In the genomic region with DNA sequence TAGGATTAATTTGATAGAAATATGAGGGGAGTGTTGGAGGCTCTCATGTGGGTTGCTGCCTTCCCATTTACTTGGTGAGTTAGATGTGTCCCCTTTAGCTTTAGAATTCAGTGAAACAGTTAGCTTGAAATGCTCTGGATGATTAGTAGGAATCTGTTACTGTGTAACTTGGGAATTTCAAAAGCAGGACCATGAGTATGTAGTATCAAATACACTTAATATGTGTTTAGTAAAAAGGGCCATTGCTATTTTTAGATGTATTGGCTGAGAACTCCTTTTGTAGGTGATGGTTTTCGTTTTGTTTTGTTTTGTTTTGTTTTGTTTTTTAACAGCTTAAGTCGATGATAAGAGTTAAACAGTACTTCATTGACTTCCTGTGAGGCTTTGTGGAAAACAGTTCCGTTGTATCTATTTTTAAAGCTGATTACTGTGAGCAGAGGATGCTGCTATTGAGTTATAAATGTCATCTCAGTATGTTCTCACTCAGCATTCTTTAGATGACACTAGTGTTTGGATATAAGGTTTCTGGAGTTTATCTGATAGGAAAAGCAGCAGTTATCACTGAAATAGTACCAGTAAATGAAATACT, we compare ENCODE assay signal across 11 cellular contexts. TPM values are rescaled to one million over a fixed set of nuclear protein-coding genes. Genes with fewer than 3 reads are reported as not detected.
DNase-seq lines count a peak whose midpoint lies in the region; ATAC-seq and FAIRE-seq lines count a peak whose summit lies in the region.
"Had no signal": no experiment of that assay in that cellular context is flagged by ENCODE, and none has a peak within 500 bp of the region (broad histone marks: within the 10 kb centered on the region; RNA-seq: fewer than 3 reads in every experiment).

No MANE protein-coding gene starts in this region.

- no peaks in the 10 kb centered on the region for H3K27me3 Mint-ChIP-seq in activated T-helper 17 cell treated with anti-CD3 and anti-CD28 coated beads, Interleukin-2, amount 50 U/mL, for 72 hours
- H3K27me3 Mint-ChIP-seq: stimulated activated naive CD8-positive, alpha-beta T cell treated with anti-CD3 and anti-CD28 coated beads, Interleukin-15, amount 100 ng/mL, for 72 hours had no signal

- H3K27ac Mint-ChIP-seq in activated T-helper 17 cell treated with anti-CD3 and anti-CD28 coated beads, Interleukin-2, amount 50 U/mL, for 72 hours, result no peak overlapping the region

- ATAC-seq in activated T-helper 17 cell treated with anti-CD3 and anti-CD28 coated beads, Interleukin-2, amount 50 U/mL, for 72 hours (replicated peaks), result peak; percentile 25
- ATAC-seq in GM21723 (IDR thresholded peaks at IDR 0.05; ENCODE audit: unreplicated experiment) (no peak), GM18909 (IDR thresholded peaks at IDR 0.05; ENCODE audit: poor library complexity, unreplicated experiment) (no peak)

- FAIRE-seq in GM19239 (lab: Jason Lieb, UNC) (peak; percentile 98), islet of Langerhans (lab: Jason Lieb, UNC) (peak; percentile 24)

- no peak overlapping the region for H3K4me3 Mint-ChIP-seq in activated T-helper 17 cell treated with anti-CD3 and anti-CD28 coated beads, Interleukin-2, amount 50 U/mL, for 72 hours

- DNase-seq in A172 (ENCODE audit: low spot score) (peak; percentile 2), GM19239 (ENCODE audit: insufficient read length, low spot score) (peak; percentile 8), D341Med (ENCODE audit: low spot score) (no peak), RPMI8226 (no peak)
- DNase-seq: activated gamma-delta T cell treated with Interleukin-2 at 50 U/mL for 16 hours; GOT3; stimulated activated naive CD8-positive, alpha-beta T cell treated with anti-CD3 and anti-CD28 coated beads, Interleukin-15, amount 100 ng/mL, for 72 hours had no signal

- H3K36me3 Mint-ChIP-seq in activated T-helper 17 cell treated with anti-CD3 and anti-CD28 coated beads, Interleukin-2, amount 50 U/mL, for 72 hours (ENCODE audit: low read depth), result no peaks in the 10 kb centered on the region

- peaks cover 37% of the 10 kb centered on the region for H3K4me1 Mint-ChIP-seq in activated T-helper 17 cell treated with anti-CD3 and anti-CD28 coated beads, Interleukin-2, amount 50 U/mL, for 72 hours

- no peaks in the 10 kb centered on the region for H3K9me3 Mint-ChIP-seq in activated T-helper 17 cell treated with anti-CD3 and anti-CD28 coated beads, Interleukin-2, amount 50 U/mL, for 72 hours
- H3K9me3 Mint-ChIP-seq: stimulated activated naive CD8-positive, alpha-beta T cell treated with anti-CD3 and anti-CD28 coated beads, Interleukin-15, amount 100 ng/mL, for 72 hours had no signal

RNA-seq across cellular contexts. Expression of gene MCAM, which starts 53.5 kb away (rescaled TPM):
- total RNA-seq in A172 (2014; rRNA removed; shearing (Covaris generic)), result 25.4 and 42.9 TPM in 2 replicates
- total RNA-seq in activated T-helper 17 cell treated with anti-CD3 and anti-CD28 coated beads, Interleukin-2, amount 50 U/mL, for 72 hours, result 10 to 100 TPM in 1 of 2 donors, 1 to 10 TPM in 1; 8.2 to 31.1 TPM

RNA-seq across cellular contexts. Expression of gene CBL, which starts 57.3 kb away (rescaled TPM):
- total RNA-seq in A172 (2014; rRNA removed; shearing (Covaris generic)), result 8.1 and 9.7 TPM in 2 replicates
- total RNA-seq in activated T-helper 17 cell treated with anti-CD3 and anti-CD28 coated beads, Interleukin-2, amount 50 U/mL, for 72 hours, result 10 to 100 TPM; 35.9 to 41.7 TPM

Comparison
In these comparisons a context has a peak if more than half of its experiments do, and no peak if none do; other contexts are left out.
1. DNase-seq: peak in A172 (single experiment) and GM19239 (single experiment); none in D341Med (single experiment) and RPMI8226 (single experiment).